8 cellular contexts compared by ENCODE assay signal in the genomic region with DNA sequence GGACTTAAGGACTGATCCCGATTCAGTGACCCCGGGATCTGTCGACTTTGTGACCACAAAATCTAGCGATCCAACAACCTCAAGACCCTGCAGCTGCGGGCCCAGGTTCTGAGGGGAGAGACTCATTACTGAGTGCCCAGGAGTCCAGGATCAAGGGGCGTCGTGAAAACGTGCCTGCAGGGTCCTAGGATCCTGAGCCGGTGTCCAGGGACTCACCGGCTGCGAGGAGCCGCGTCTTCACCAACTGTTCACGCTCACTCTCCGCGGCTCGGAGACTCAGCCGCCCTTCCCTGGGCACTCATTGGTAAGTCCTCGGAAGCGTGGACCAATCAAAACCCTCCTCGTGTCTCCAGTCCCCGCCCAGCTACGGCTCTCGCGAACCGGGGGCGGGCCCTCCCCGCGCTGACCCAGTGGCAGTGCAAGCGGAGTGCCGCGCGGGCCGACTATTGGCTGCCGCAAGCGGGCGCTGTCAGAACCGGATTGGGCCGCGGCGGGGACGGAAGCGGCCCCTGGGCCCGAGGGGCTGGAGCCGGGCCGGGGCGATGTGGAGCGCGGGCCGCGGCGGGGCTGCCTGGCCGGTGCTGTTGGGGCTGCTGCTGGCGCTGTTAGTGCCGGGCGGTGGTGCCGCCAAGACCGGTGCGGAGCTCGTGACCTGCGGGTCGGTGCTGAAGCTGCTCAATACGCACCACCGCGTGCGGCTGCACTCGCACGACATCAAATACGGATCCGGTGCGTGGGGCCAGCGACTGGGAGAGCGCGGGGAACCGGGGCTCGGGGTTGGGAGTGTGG. TPM values are rescaled to one million over a fixed set of nuclear protein-coding genes. Genes with fewer than 3 reads are reported as not detected.
DNase-seq lines count a peak whose midpoint lies in the region; ATAC-seq and TF ChIP-seq lines count a peak whose summit lies in the region.

Gene SDF2L1, plus strand, starts transcription at position 508 of the 789 bp plus-strand sequence. Its CDS starts 35 bp downstream, at position 543.

- H3K36me3 Mint-ChIP-seq in activated CD4-positive, alpha-beta T cell treated with anti-CD3 and anti-CD28 coated beads for 36 hours (ENCODE audit: low read depth), result peaks cover 25% of the 10 kb centered on the region

- peak within 1 kb of the TSS; percentile 98 for H3K4me2 ChIP-seq in BLaER1

- peaks cover 35% of the 10 kb centered on the region for H3K4me1 ChIP-seq in BLaER1

- DNase-seq in NCI-H524 treated with DMSO at 0.1 percent for 48 hours (lab: John Stamatoyannopoulos, UW) (peak; percentile 90), choroid plexus epithelial cell (ENCODE audit: low read depth) (peak; percentile 99), kidney glomerular epithelial cell (lab: John Stamatoyannopoulos, UW) (peak; percentile 89)
- DNase-seq in activated CD4-positive, alpha-beta T cell treated with anti-CD3 and anti-CD28 coated beads for 36 hours, result peak; percentile 99
- DNase-seq in stimulated activated CD4-positive, alpha-beta T cell treated with anti-CD3 and anti-CD28 coated beads, Interleukin-15, amount 100 ng/mL, for 48 hours (ENCODE audit: low read depth in 2 of 2), result peak; percentile 96 to 99

- no peak for TF ChIP-seq CTCF in choroid plexus epithelial cell (conservative IDR thresholded peaks at IDR 0.05; ENCODE audit: low read depth, low read length)

- no peaks in the 10 kb centered on the region for H3K9me3 ChIP-seq in BLaER1

- intact Hi-C loops in activated CD4-positive, alpha-beta T cell treated with anti-CD3 and anti-CD28 coated beads for 36 hours (cut with DNase I, micrococcal nuclease), result loop anchor here (1.0 to 5.0 kb wide), 8 partner anchors 10 to 725 kb away; partner anchors contain the start of genes CRKL (in 1 of the 2), UBE2L3 (in 1 of the 2) and YDJC (in 1 of the 2)

- H3K4me1 Mint-ChIP-seq in activated CD4-positive, alpha-beta T cell treated with anti-CD3 and anti-CD28 coated beads for 36 hours, result peaks cover 30% of the 10 kb centered on the region

- peaks cover 27% of the 10 kb centered on the region for H3K36me3 ChIP-seq in BLaER1

- no peaks in the 10 kb centered on the region for H3K27me3 ChIP-seq in BLaER1

- peak within 1 kb of the TSS; percentile 90 for H3K27ac ChIP-seq in BLaER1

- ATAC-seq in GM19324 (IDR thresholded peaks at IDR 0.05; ENCODE audit: low FRiP score, unreplicated experiment), result peak; percentile 88
- peak; percentile 95 for ATAC-seq in HG03460 (IDR thresholded peaks at IDR 0.05; ENCODE audit: unreplicated experiment)
- peak; percentile 99 for ATAC-seq in activated CD4-positive, alpha-beta T cell treated with anti-CD3 and anti-CD28 coated beads for 36 hours

- H3K4me3 Mint-ChIP-seq in activated CD4-positive, alpha-beta T cell treated with anti-CD3 and anti-CD28 coated beads for 36 hours, result peak within 1 kb of the TSS; percentile 85

- H3K9me3 Mint-ChIP-seq in activated CD4-positive, alpha-beta T cell treated with anti-CD3 and anti-CD28 coated beads for 36 hours (ENCODE audit: low read depth), result no peaks in the 10 kb centered on the region

- peaks cover 12% of the 10 kb centered on the region for H4K20me1 ChIP-seq in BLaER1

- POLR2A ChIA-PET in activated CD4-positive, alpha-beta T cell treated with anti-CD3 and anti-CD28 coated beads for 36 hours (lab: Charles Lee), result interaction anchor here (0.8 to 4.3 kb wide), 5 partner anchors 11 to 73 kb away, joined by 3 to 36 read pairs (median 3); partner anchors contain the start of genes CCDC116 and YDJC

- H3K9ac ChIP-seq in BLaER1, result peak within 1 kb of the TSS; percentile 88

- CTCF ChIA-PET in activated CD4-positive, alpha-beta T cell treated with anti-CD3 and anti-CD28 coated beads for 36 hours (lab: Charles Lee), result interaction anchor here (0.5 to 9.6 kb wide), 11 partner anchors 10 to 67 kb away, joined by 3 to 209 read pairs (median 5); partner anchors contain the start of genes CCDC116, PPIL2 and YDJC

- peak within 1 kb of the TSS; percentile 80 for H3K27ac Mint-ChIP-seq in activated CD4-positive, alpha-beta T cell treated with anti-CD3 and anti-CD28 coated beads for 36 hours

- H3K4me3 ChIP-seq in BLaER1 (peak within 1 kb of the TSS; percentile 80), choroid plexus epithelial cell (ENCODE audit: low read depth, low read length) (peak within 1 kb of the TSS; percentile 79)

- H3K27me3 Mint-ChIP-seq in activated CD4-positive, alpha-beta T cell treated with anti-CD3 and anti-CD28 coated beads for 36 hours, result peaks cover 2% of the 10 kb centered on the region

RNA-seq across cellular contexts. Expression of gene SDF2L1, which starts in this region (rescaled TPM):
- 10 to 100 TPM; 13.7 to 32.8 TPM for total RNA-seq in activated CD4-positive, alpha-beta T cell treated with anti-CD3 and anti-CD28 coated beads for 36 hours

Comparison
In these comparisons a context has a peak if more than half of its experiments do, and no peak if none do; other contexts are left out.
1. Peak in every context shown above with its lines: DNase-seq, ATAC-seq, H3K4me3 ChIP-seq and H3K27ac ChIP-seq.